ENCODE assay signal across 11 cellular contexts in genomic region chr20:51678041-51678697, GRCh38.
DNase-seq lines count a peak whose midpoint lies in the region; ATAC-seq, FAIRE-seq and TF ChIP-seq lines count a peak whose summit lies in the region.
"Had no signal": no experiment of that assay in that cellular context is flagged by ENCODE, and none has a peak within 500 bp of the region (broad histone marks: within the 10 kb centered on the region; RNA-seq: fewer than 3 reads in every experiment).

No MANE protein-coding gene starts in this region.

- TF ChIP-seq CTCF in epithelial cell of esophagus (IDR thresholded peaks at IDR 0.05; ENCODE audit: insufficient read depth, low read depth, low read length, missing control alignments) (peak; percentile 22), pancreas (IDR thresholded peaks at IDR 0.05) (no peak)

- 85 to 87% methylated on average over 16 of the region's 16 CpGs for WGBS in pancreas, 2 donors

- peak; percentile 26 for DNase-seq in DMS79 (lab: John Stamatoyannopoulos, UW)
- peak; percentile 69 for DNase-seq in NCI-H82 treated with DMSO at 0.1 percent for 48 hours (lab: John Stamatoyannopoulos, UW; ENCODE audit: unreplicated experiment)
- DNase-seq in epithelial cell of esophagus (ENCODE audit: low read depth), result no peak
- peak in 1 of 6 donors; percentile 7 for DNase-seq in pancreas
- DNase-seq in COR-L47 (lab: John Stamatoyannopoulos, UW), result no peak
- no peak for DNase-seq in activated gamma-delta T cell treated with Interleukin-2 at 50 U/mL for 16 hours
- no peak for DNase-seq in NCI-H2081 treated with DMSO at 0.1 percent for 48 hours (lab: John Stamatoyannopoulos, UW)
- DNase-seq: cortex of kidney, Kasumi-1, T-helper 9 cell had no signal

- H3K27ac ChIP-seq in pancreas, result no peak overlapping the region

- no peaks in the 10 kb centered on the region for H3K9me3 ChIP-seq in pancreas

- intact Hi-C loops in pancreas (cut with DNase I), result no loop called here

- no peaks in the 10 kb centered on the region for H3K4me1 ChIP-seq in pancreas

- FAIRE-seq in pancreas (lab: Jason Lieb, UNC), result no peak

- H3K27me3 ChIP-seq in pancreas, result no peaks in the 10 kb centered on the region

- ATAC-seq in pancreas, result peak in 3 of 4 donors; percentile 18 to 84 (median 83)
- no peak for ATAC-seq in GM18870 (IDR thresholded peaks at IDR 0.05; ENCODE audit: unreplicated experiment)

- peaks cover 0 to 23% (median 0%) of the 10 kb centered on the region in 3 donors for H3K36me3 ChIP-seq in pancreas

- no peak overlapping the region for H3K4me3 ChIP-seq in epithelial cell of esophagus (ENCODE audit: low read length)
- no peak overlapping the region for H3K4me3 ChIP-seq in pancreas

Comparison
In these comparisons a context has a peak if more than half of its experiments do, and no peak if none do; other contexts are left out.
1. DNase-seq: peak in DMS79 (single experiment) and NCI-H82 treated with DMSO at 0.1 percent for 48 hours (single experiment); none in epithelial cell of esophagus (single experiment), COR-L47 (single experiment), activated gamma-delta T cell treated with Interleukin-2 at 50 U/mL for 16 hours (single experiment) and NCI-H2081 treated with DMSO at 0.1 percent for 48 hours (single experiment).